Comparison of ENCODE assay signal across 21 cellular contexts in the genomic region with DNA sequence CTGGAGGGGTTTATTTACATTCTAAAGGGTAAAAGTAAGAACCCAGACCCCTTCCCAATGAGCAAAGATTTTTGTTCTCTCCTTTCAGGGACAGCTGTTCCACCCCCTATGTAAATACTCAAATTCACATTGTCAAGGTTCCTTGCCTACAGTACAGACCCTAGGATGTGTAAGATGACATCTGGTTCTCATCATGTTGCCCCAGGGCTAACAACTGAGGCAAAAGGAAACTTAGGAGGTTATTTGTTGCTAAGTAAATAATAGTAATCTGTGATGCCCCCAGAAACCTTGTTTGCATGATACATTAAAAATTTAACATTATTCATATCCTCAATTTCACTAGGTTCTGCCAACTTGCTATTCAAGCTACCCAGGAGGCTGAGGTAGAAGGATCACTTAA.
DNase-seq lines count a peak whose midpoint lies in the region; ATAC-seq, FAIRE-seq and TF ChIP-seq lines count a peak whose summit lies in the region.
"Had no signal": no experiment of that assay in that cellular context is flagged by ENCODE, and none has a peak within 500 bp of the region (broad histone marks: within the 10 kb centered on the region; RNA-seq: fewer than 3 reads in every experiment).

No MANE protein-coding gene starts in this region.

- FAIRE-seq in H54 (lab: Jason Lieb, UNC) = peak; percentile 43
- FAIRE-seq: A204.1, K562 had no signal

- no peak for TF ChIP-seq POLR2A in H54 (IDR thresholded peaks at IDR 0.05; ENCODE audit: low read depth, low read length)

- H3K4me3 ChIP-seq in ACC112 (ENCODE audit: low read depth, low read length) = peak overlapping the region; percentile 17; the same call in 1 of the 2 replicates
- H3K4me3 ChIP-seq in adipocyte (ENCODE audit: low read length) = no peak overlapping the region
- no peak overlapping the region for H3K4me3 ChIP-seq in hepatocyte
- H3K4me3 ChIP-seq: K562 had no signal

- H3K4me1 Mint-ChIP-seq in nephron = peaks cover 39% of the 10 kb centered on the region
- H3K4me1 Mint-ChIP-seq: CD8-positive, alpha-beta memory T cell had no signal

- no peaks in the 10 kb centered on the region for H3K79me2 ChIP-seq in ACC112 (ENCODE audit: control insufficient read depth, insufficient read depth, low read length, unreplicated experiment)
- no peaks in the 10 kb centered on the region for H3K79me2 ChIP-seq in hepatocyte

- H4K20me1 ChIP-seq in hepatocyte (ENCODE audit: insufficient read depth, poor library complexity, severe bottlenecking) = no peaks in the 10 kb centered on the region

- peak overlapping the region; percentile 73 for H3K9ac ChIP-seq in adipocyte (ENCODE audit: low read length)

- H3K27ac Mint-ChIP-seq in nephron = peak overlapping the region; percentile 44 to 68 (median 65)
- H3K27ac Mint-ChIP-seq: CD8-positive, alpha-beta memory T cell had no signal

- no peak overlapping the region for H3K4me3 Mint-ChIP-seq in nephron
- H3K4me3 Mint-ChIP-seq: CD8-positive, alpha-beta memory T cell had no signal

- H3K27me3 Mint-ChIP-seq in nephron (ENCODE audit: low read depth) = no peaks in the 10 kb centered on the region
- H3K27me3 Mint-ChIP-seq: CD8-positive, alpha-beta memory T cell had no signal

- no peak overlapping the region for H3K4me2 ChIP-seq in hepatocyte

- H3K27me3 ChIP-seq in ACC112 (ENCODE audit: insufficient read depth, low read length) = no peaks in the 10 kb centered on the region
- H3K27me3 ChIP-seq in adipocyte (replicated peaks; ENCODE audit: control insufficient read depth, insufficient read depth, low read length) = no peaks in the 10 kb centered on the region
- no peaks in the 10 kb centered on the region for H3K27me3 ChIP-seq in hepatocyte

- H3K36me3 ChIP-seq in ACC112 (ENCODE audit: insufficient read depth, low read length) (no peaks in the 10 kb centered on the region), adipocyte (ENCODE audit: control insufficient read depth, insufficient read depth, low read length, severe bottlenecking) (no peaks in the 10 kb centered on the region), hepatocyte (replicated peaks; ENCODE audit: insufficient read depth, low read depth) (no peaks in the 10 kb centered on the region)

- no peaks in the 10 kb centered on the region for H3K9me3 ChIP-seq in adipocyte (ENCODE audit: control insufficient read depth, low read length)
- H3K9me3 ChIP-seq in hepatocyte (ENCODE audit: low read depth) = no peaks in the 10 kb centered on the region

- DNase-seq in H54 (ENCODE audit: insufficient read length, low spot score) = no peak
- no peak for DNase-seq in adipocyte (ENCODE audit: low read depth)
- DNase-seq in hepatocyte (ENCODE audit: low spot score) = no peak
- no peak for DNase-seq in HK-2 (ENCODE audit: unreplicated experiment)
- DNase-seq: C1 segment of cervical spinal cord; CD8-positive, alpha-beta memory T cell; DMS153; GDM1; NCI-H1105 treated with DMSO at 0.1 percent for 48 hours; NCI-H1694 treated with DMSO at 0.1 percent for 48 hours; NCI-H2227 treated with DMSO at 0.1 percent for 48 hours; NCI-H510A treated with DMSO at 0.1 percent for 48 hours; NCI-H82; RPMI8226; SIG-M5 had no signal

- no peaks in the 10 kb centered on the region for H3K9me3 Mint-ChIP-seq in nephron
- H3K9me3 Mint-ChIP-seq: CD8-positive, alpha-beta memory T cell had no signal

- peak overlapping the region; percentile 93 for H3K27ac ChIP-seq in ACC112 (ENCODE audit: low read depth, low read length)
- no peak overlapping the region for H3K27ac ChIP-seq in hepatocyte

- TF ChIP-seq CTCF in nephron (IDR thresholded peaks at IDR 0.05; ENCODE audit: unreplicated experiment in 3 of 3) (no peak), hepatocyte (IDR thresholded peaks at IDR 0.05; ENCODE audit: poor library complexity) (no peak)

- H2AFZ ChIP-seq in ACC112 (ENCODE audit: low read length, unreplicated experiment) = peak overlapping the region; percentile 47
- H2AFZ ChIP-seq in hepatocyte = no peak overlapping the region

- H3K9me2 ChIP-seq in hepatocyte (replicated peaks; ENCODE audit: insufficient read depth) = no peaks in the 10 kb centered on the region

- no peaks in the 10 kb centered on the region for H3K36me3 Mint-ChIP-seq in nephron (ENCODE audit: low read depth)
- H3K36me3 Mint-ChIP-seq: CD8-positive, alpha-beta memory T cell had no signal

- ATAC-seq in GM18498 (IDR thresholded peaks at IDR 0.05; ENCODE audit: unreplicated experiment) = no peak
- ATAC-seq in HG02885 (IDR thresholded peaks at IDR 0.05; ENCODE audit: poor library complexity, unreplicated experiment) = no peak
- ATAC-seq: K562 had no signal

- H3K4me1 ChIP-seq in ACC112 (ENCODE audit: control insufficient read depth, insufficient read depth, low read length, unreplicated experiment) = peaks cover 70% of the 10 kb centered on the region
- H3K4me1 ChIP-seq in adipocyte (ENCODE audit: control insufficient read depth, insufficient read depth, low read length) = peaks cover 80% of the 10 kb centered on the region
- peaks cover 18% of the 10 kb centered on the region for H3K4me1 ChIP-seq in hepatocyte (ENCODE audit: insufficient read depth)
